ENCODE assay signal across 29 cellular contexts in genomic region chr22:27179161-27179560, GRCh38.
"Had no signal": no experiment of that assay in that cellular context is flagged by ENCODE, and none has a peak within 500 bp of the region (broad histone marks: within the 10 kb centered on the region; RNA-seq: fewer than 3 reads in every experiment).

No MANE protein-coding gene starts in this region.

- H3K4me1 ChIP-seq: ascending aorta, breast epithelium, colonic mucosa, gastroesophageal sphincter, heart right ventricle had no signal

- H3K27me3 ChIP-seq: ascending aorta, breast epithelium, colonic mucosa had no signal

- H3K4me3 ChIP-seq: ascending aorta, breast epithelium, cardiac muscle cell, colonic mucosa, dorsolateral prefrontal cortex, esophagus squamous epithelium, gastroesophageal sphincter, heart right ventricle had no signal

- H3K27ac ChIP-seq: ascending aorta, breast epithelium, cardiac muscle cell, colonic mucosa, dorsolateral prefrontal cortex, esophagus squamous epithelium, gastroesophageal sphincter, heart right ventricle had no signal

- DNase-seq: activated CD4-positive, alpha-beta memory T cell treated with anti-CD3 and anti-CD28 coated beads for 36 hours; activated CD4-positive, alpha-beta T cell treated with anti-CD3 and anti-CD28 coated beads for 36 hours; activated CD4-positive, alpha-beta T cell treated with anti-CD3 and anti-CD28 coated beads, Interleukin-2, amount 10 ng/mL, durations not matched to agents 24 days and 14 days; activated CD4-positive, CD25-positive, alpha-beta regulatory T cell; activated CD4-positive, CD25-positive, alpha-beta regulatory T cell treated with anti-CD3 and anti-CD28 coated beads, Interleukin-2, amount 50 U/mL, for 72 hours; activated CD8-positive, alpha-beta memory T cell treated with anti-CD3 and anti-CD28 coated beads, Interleukin-2, amount 10 ng/mL, durations not matched to agents 7 days and 5 days; activated CD8-positive, alpha-beta memory T cell treated with anti-CD3 and anti-CD28 coated beads, Interleukin-2, amount 50 U/mL, for 4 hours; activated CD8-positive, alpha-beta T cell treated with anti-CD3 and anti-CD28 coated beads, Interleukin-2, amount 10 ng/mL, durations not matched to agents 7 days and 5 days; activated gamma-delta T cell; activated naive CD4-positive, alpha-beta T cell; activated naive CD4-positive, alpha-beta T cell treated with anti-CD3 and anti-CD28 coated beads, Interleukin-2, amount 10 ng/mL, durations not matched to agents 7 days and 5 days; activated naive CD8-positive, alpha-beta T cell treated with anti-CD3 and anti-CD28 coated beads, Interleukin-2, amount 10 ng/mL, durations not matched to agents 7 days and 5 days; activated T-cell treated with anti-CD3 and anti-CD28 coated beads for 4 hours; activated T-cell treated with anti-CD3 and anti-CD28 coated beads, Interleukin-2, amount 50 U/mL, for 24 hours; activated T-cell treated with anti-CD3 and anti-CD28 coated beads, Interleukin-2, amount 50 U/mL, for 72 hours; central memory CD4-positive, alpha-beta T cell; cerebellar nuclear complex; colonic mucosa; dorsolateral prefrontal cortex; effector memory CD4-positive, alpha-beta T cell; erythroblast; esophagus squamous epithelium; foreskin melanocyte; heart right ventricle; T-helper 2 cell had no signal

- H3K9me3 ChIP-seq: ascending aorta, breast epithelium, colonic mucosa, esophagus squamous epithelium, gastroesophageal sphincter, heart right ventricle had no signal

- H3K36me3 ChIP-seq: ascending aorta, breast epithelium, cardiac muscle cell, colonic mucosa, esophagus squamous epithelium, gastroesophageal sphincter, heart right ventricle had no signal
